Comparison of ENCODE assay signal across 18 cellular contexts in the genomic region with DNA sequence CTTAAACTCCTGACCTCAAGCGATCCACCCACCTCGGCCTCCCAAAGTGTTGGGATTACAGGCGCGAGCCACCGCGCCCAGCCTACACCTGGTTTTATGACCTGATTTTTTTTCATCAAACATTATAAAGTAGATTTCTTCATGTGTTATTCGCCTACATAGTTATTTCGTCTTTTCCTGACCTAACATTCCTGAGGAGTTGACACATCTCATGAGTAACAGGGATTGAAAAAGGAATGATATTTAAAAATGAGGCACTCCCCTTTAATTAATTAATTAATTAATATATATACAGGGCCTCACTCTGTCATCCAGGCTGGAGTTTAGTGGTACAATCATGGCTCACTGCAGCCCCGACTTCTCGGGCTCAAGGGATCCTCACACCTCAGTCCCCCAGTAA. TPM values are rescaled to one million over a fixed set of nuclear protein-coding genes. Genes with fewer than 3 reads are reported as not detected.
DNase-seq lines count a peak whose midpoint lies in the region; TF ChIP-seq lines count a peak whose summit lies in the region.
"Had no signal": no experiment of that assay in that cellular context is flagged by ENCODE, and none has a peak within 500 bp of the region (broad histone marks: within the 10 kb centered on the region; RNA-seq: fewer than 3 reads in every experiment).

No MANE protein-coding gene starts in this region.

- no peaks in the 10 kb centered on the region for H3K27me3 ChIP-seq in prostate gland (replicated peaks; ENCODE audit: insufficient read depth)
- H3K27me3 ChIP-seq: BE2C, MG63 had no signal

- DNase-seq in ELR (ENCODE audit: low read depth) (peak; percentile 66), M059J (ENCODE audit: low read depth) (peak; percentile 22), epithelial cell of esophagus (ENCODE audit: low read depth) (peak; percentile 63), prostate gland (ENCODE audit: low spot score) (no peak), coronary artery (ENCODE audit: low spot score) (no peak), DMS 273 (lab: John Stamatoyannopoulos, UW; ENCODE audit: unreplicated experiment) (no peak)
- no peak for DNase-seq in stimulated activated CD4-positive, alpha-beta T cell treated with anti-CD3 and anti-CD28 coated beads, Interleukin-2, amount 100 ng/mL, for 48 hours
- no peak for DNase-seq in stimulated activated CD8-positive, alpha-beta memory T cell treated with anti-CD3 and anti-CD28 coated beads, Interleukin-4, amount 100 ng/mL, for 48 hours
- DNase-seq: BE2C; CD4-positive, alpha-beta memory T cell; MG63; NCI-H1048; NCI-H1436 treated with DMSO at 0.1 percent for 48 hours; NCI-H2029; NCI-H748 treated with DMSO at 0.1 percent for 48 hours; NK-92 treated with Interleukin-12 subunit alpha and Interleukin-12 subunit beta, amount 100 ng/mL, for 24 hours; SHP77 treated with DMSO at 0.1 percent for 48 hours had no signal

- peaks cover 9% of the 10 kb centered on the region for H3K4me1 ChIP-seq in prostate gland (replicated peaks)
- H3K4me1 ChIP-seq: BE2C had no signal

- no peaks in the 10 kb centered on the region for H3K36me3 ChIP-seq in prostate gland
- H3K36me3 ChIP-seq: BE2C, MG63 had no signal

- WGBS in prostate gland = 97% methylated on average over 10 of the region's 10 CpGs

- H3K9me3 ChIP-seq in prostate gland = no peaks in the 10 kb centered on the region
- H3K9me3 ChIP-seq: BE2C had no signal

- H3K27ac ChIP-seq in prostate gland (peak overlapping the region; percentile 84 to 92), coronary artery (no peak overlapping the region)
- H3K27ac ChIP-seq: KMS-11 had no signal

- TF ChIP-seq CTCF in epithelial cell of esophagus (IDR thresholded peaks at IDR 0.05; ENCODE audit: insufficient read depth, low read depth, low read length, missing control alignments) (no peak), prostate gland (IDR thresholded peaks at IDR 0.05) (no peak), coronary artery (IDR thresholded peaks at IDR 0.05) (no peak)

- TF ChIP-seq POLR2A in prostate gland (IDR thresholded peaks at IDR 0.05) = no peak

- H3K4me3 ChIP-seq in epithelial cell of esophagus (ENCODE audit: low read length) (no peak overlapping the region), prostate gland (no peak overlapping the region), coronary artery (no peak overlapping the region)
- H3K4me3 ChIP-seq: MG63 had no signal

- intact Hi-C loops in prostate gland (cut with DNase I) = loop anchor here (5.0 kb wide), 1 partner anchor 101 kb away; no protein-coding TSS in a partner anchor

RNA-seq across cellular contexts. Expression of gene MTMR12, which starts 20.2 kb away (rescaled TPM):
- 11.1 and 19.1 TPM in 2 replicates for total RNA-seq in M059J (2014; rRNA removed; shearing (Covaris generic))
- total RNA-seq in prostate gland = 10 to 100 TPM; 43.1 to 70.7 TPM

Comparison
In these comparisons a context has a peak if more than half of its experiments do, and no peak if none do; other contexts are left out.
1. DNase-seq: peak in ELR (single experiment), M059J (single experiment) and epithelial cell of esophagus (single experiment); none in prostate gland (single experiment), stimulated activated CD4-positive, alpha-beta T cell treated with anti-CD3 and anti-CD28 coated beads, Interleukin-2, amount 100 ng/mL, for 48 hours (0 of 2), stimulated activated CD8-positive, alpha-beta memory T cell treated with anti-CD3 and anti-CD28 coated beads, Interleukin-4, amount 100 ng/mL, for 48 hours (single experiment), coronary artery (single experiment) and DMS 273 (single experiment).
2. H3K27ac ChIP-seq: peak in prostate gland (2 of 2); none in coronary artery (0 of 2).